In the genomic region with DNA sequence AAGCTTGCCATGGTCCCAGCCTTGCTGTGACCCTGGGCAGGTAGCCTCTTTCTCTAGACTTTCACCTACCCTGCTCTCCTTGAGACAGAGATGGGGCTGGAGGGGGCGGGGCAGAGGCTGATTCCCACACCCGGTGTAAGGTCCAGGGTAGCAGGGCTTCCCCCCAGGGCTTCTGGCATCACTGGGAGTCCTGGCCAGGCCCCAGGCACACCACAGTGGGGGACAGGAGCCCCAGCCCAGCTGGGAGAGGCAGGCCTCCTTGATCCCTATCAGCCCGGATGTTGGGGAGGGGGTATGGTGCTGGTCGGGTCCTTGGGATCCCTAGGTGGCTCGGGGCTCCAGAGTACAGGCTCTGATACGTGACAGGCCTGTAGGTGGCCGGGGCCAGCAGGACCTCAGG, we compare ENCODE assay signal across 13 cellular contexts. TPM values are rescaled to one million over a fixed set of nuclear protein-coding genes. Genes with fewer than 3 reads are reported as not detected.
DNase-seq lines count a peak whose midpoint lies in the region; ATAC-seq and TF ChIP-seq lines count a peak whose summit lies in the region.
"Had no signal": no experiment of that assay in that cellular context is flagged by ENCODE, and none has a peak within 500 bp of the region (broad histone marks: within the 10 kb centered on the region; RNA-seq: fewer than 3 reads in every experiment).

No MANE protein-coding gene starts in this region.

- no peaks in the 10 kb centered on the region for H3K79me2 ChIP-seq in HCT116 (ENCODE audit: insufficient read depth, low read length)

- no peaks in the 10 kb centered on the region for H4K20me1 ChIP-seq in HCT116 (ENCODE audit: insufficient read depth)

- DNase-seq in HCT116 (ENCODE audit: low read depth, low spot score) (no peak), chondrocyte (ENCODE audit: low spot score) (peak; percentile 83), omental fat pad (ENCODE audit: low spot score) (no peak), Ammon's horn (ENCODE audit: low spot score) (no peak)
- DNase-seq in stimulated activated CD4-positive, alpha-beta T cell treated with anti-CD3 and anti-CD28 coated beads, Interleukin-4, amount 100 ng/mL, for 4 hours, result no peak
- DNase-seq: activated T-cell treated with anti-CD3 and anti-CD28 coated beads, Interleukin-2, amount 50 U/mL, for 1 hour; dermis blood vessel endothelial cell; NCI-H446 treated with DMSO at 0.1 percent for 48 hours; nucleus accumbens had no signal

- H3K4me2 ChIP-seq in HCT116 (ENCODE audit: low read length), result peak overlapping the region; percentile 96

- no peak overlapping the region for H3K4me3 Mint-ChIP-seq in chondrocyte (ENCODE audit: unreplicated experiment)
- peak overlapping the region; percentile 85 to 94 (median 88) for H3K4me3 Mint-ChIP-seq in nephron

- no peaks in the 10 kb centered on the region for H3K9me3 Mint-ChIP-seq in chondrocyte (ENCODE audit: low read depth)
- H3K9me3 Mint-ChIP-seq in nephron, result no peaks in the 10 kb centered on the region

- no peaks in the 10 kb centered on the region for H3K36me3 Mint-ChIP-seq in chondrocyte (ENCODE audit: low read depth)
- peaks cover 10% of the 10 kb centered on the region for H3K36me3 Mint-ChIP-seq in nephron (ENCODE audit: low read depth)

- peaks cover 5 to 25% of the 10 kb centered on the region in 2 experiments; a peak in 3 of 4 replicates for H3K4me1 ChIP-seq in HCT116 (ENCODE audit: control insufficient read depth in 1 of 2, insufficient read depth in 2 of 2, low read length in 2 of 2)

- POLR2A ChIA-PET in HCT116 (lab: Charles Lee), result interaction anchor here (0.5 kb wide), 1 partner anchor 592 kb away, joined by 3 read pairs; no protein-coding TSS in a partner anchor

- H3K9me3 ChIP-seq in HCT116 (ENCODE audit: control insufficient read depth in 1 of 2, insufficient read depth in 1 of 2, low read depth in 1 of 2, low read length in 2 of 2), result no peaks in the 10 kb centered on the region

- no peak for ATAC-seq in HCT116
- no peak for ATAC-seq in omental fat pad (ENCODE audit: low FRiP score)
- no peak for ATAC-seq in HG03025 (IDR thresholded peaks at IDR 0.05; ENCODE audit: low FRiP score, unreplicated experiment)

- TF ChIP-seq CTCF in 22Rv1 (IDR thresholded peaks at IDR 0.05) (no peak), HCT116 (IDR thresholded peaks at IDR 0.05 in 2 of 3, conservative IDR thresholded peaks at IDR 0.05 in 1 of 3; ENCODE audit: borderline replicate concordance in 1 of 3, insufficient read depth in 1 of 3, low read depth in 2 of 3, low read length in 2 of 3) (no peak), chondrocyte (IDR thresholded peaks at IDR 0.05) (no peak), nephron (IDR thresholded peaks at IDR 0.05; ENCODE audit: unreplicated experiment in 3 of 3) (no peak), omental fat pad (IDR thresholded peaks at IDR 0.05) (no peak)

- H3K27me3 Mint-ChIP-seq in chondrocyte (ENCODE audit: low read depth) (no peaks in the 10 kb centered on the region), nephron (ENCODE audit: low read depth) (peaks cover 5% of the 10 kb centered on the region)

- RAD21 ChIA-PET in HCT116 (lab: Charles Lee; ENCODE audit: low non-redundant PET in 1 of 2, low total read pairs in 2 of 2, uncharacterized antibody in 2 of 2, unreplicated experiment in 2 of 2), result no interaction called here

- BruUV-seq in HCT116 (replicated peaks; lab: Mats Ljungman, UMichigan), result no TSS peak

- TF ChIP-seq POLR2A in HCT116 (IDR thresholded peaks at IDR 0.05; ENCODE audit: borderline replicate concordance, extremely low read depth, insufficient read depth, insufficient read length), result no peak

- CTCF ChIA-PET in HCT116 (lab: Charles Lee), result interaction anchor here (1.1 to 2.8 kb wide), 3 partner anchors 19 to 230 kb away, joined by 3 to 10 read pairs (median 9); partner anchors contain the start of genes ACY3 and PPP1CA

- H3K4me1 Mint-ChIP-seq in chondrocyte (ENCODE audit: low read depth), result peaks cover 5% of the 10 kb centered on the region
- H3K4me1 Mint-ChIP-seq in nephron, result peaks cover 4% of the 10 kb centered on the region

- 0 out of 2 replicates have a peak overlapping the region, but pooled peaks have one; percentile 93 for H3K27ac ChIP-seq in 22Rv1
- peak overlapping the region; percentile 77; the same call in 1 of the 2 replicates for H3K27ac ChIP-seq in HCT116 (ENCODE audit: low read depth, low read length)

- H3K27me3 ChIP-seq in HCT116 (ENCODE audit: insufficient read depth, low read length), result no peaks in the 10 kb centered on the region

- H3K9me2 ChIP-seq in HCT116 (ENCODE audit: insufficient read depth), result no peaks in the 10 kb centered on the region

- no peak for TF ChIP-seq RAD21 in HCT116 (IDR thresholded peaks at IDR 0.05; ENCODE audit: low read depth)

- H2AFZ ChIP-seq in HCT116 (ENCODE audit: low read depth, low read length, poor library complexity, severe bottlenecking), result no peak overlapping the region

- no peaks in the 10 kb centered on the region for H3K36me3 ChIP-seq in HCT116 (ENCODE audit: control insufficient read depth in 1 of 2, insufficient read depth in 2 of 2, low read length in 2 of 2)

- no peak overlapping the region for H3K9ac ChIP-seq in HCT116 (ENCODE audit: low read length)

- H3K27ac Mint-ChIP-seq in chondrocyte (ENCODE audit: unreplicated experiment), result no peak overlapping the region
- no peak overlapping the region for H3K27ac Mint-ChIP-seq in nephron

- no peak overlapping the region for H3K4me3 ChIP-seq in HCT116 (replicated peaks in 1 of 2; ENCODE audit: low read depth in 1 of 2, low read length in 2 of 2)

- intact Hi-C loops in HCT116 (cut with micrococcal nuclease), result loop anchor here (10.0 kb wide), 1 partner anchor 83 kb away; no protein-coding TSS in a partner anchor

TF ChIP-seq in HCT116, 20 proteins besides CTCF, POLR2A, EP300 and RAD21 (continues in another document):
- TF ChIP-seq ZNF274 (IDR thresholded peaks at IDR 0.05; ENCODE audit: low read depth, low read length) (no peak), EZH2phosphoT487 (IDR thresholded peaks at IDR 0.05; ENCODE audit: borderline replicate concordance) (no peak), YY1 (IDR thresholded peaks at IDR 0.05; ENCODE audit: extremely low read depth, insufficient replicate concordance, low read depth, low read length) (no peak), CBX3 (IDR thresholded peaks at IDR 0.05; ENCODE audit: low read depth) (no peak), FOSL1 (IDR thresholded peaks at IDR 0.05; ENCODE audit: low read depth) (no peak), CEBPB (IDR thresholded peaks at IDR 0.05; ENCODE audit: low read depth) (no peak), JUND (IDR thresholded peaks at IDR 0.05) (no peak), EZH2 (IDR thresholded peaks at IDR 0.05) (no peak), SIN3A (IDR thresholded peaks at IDR 0.05; ENCODE audit: low read depth) (no peak), ZFX (IDR thresholded peaks at IDR 0.05) (no peak), REST (IDR thresholded peaks at IDR 0.05; ENCODE audit: low read depth) (no peak), EGR1 (IDR thresholded peaks at IDR 0.05; ENCODE audit: low read depth) (no peak)
- TF ChIP-seq, protein P1, sequence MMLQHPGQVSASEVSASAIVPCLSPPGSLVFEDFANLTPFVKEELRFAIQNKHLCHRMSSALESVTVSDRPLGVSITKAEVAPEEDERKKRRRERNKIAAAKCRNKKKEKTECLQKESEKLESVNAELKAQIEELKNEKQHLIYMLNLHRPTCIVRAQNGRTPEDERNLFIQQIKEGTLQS (IDR thresholded peaks at IDR 0.05), result no peak

RNA-seq across cellular contexts. Expression of gene NUDT8, which starts 1.7 kb away (rescaled TPM):
- 18.7 TPM for total RNA-seq in HCT116 (2021; ENCODE audit: unreplicated experiment)
- polyA plus RNA-seq in HCT116 (2012), result 18.5 and 19.0 TPM in 2 replicates
- 8.4 to 12.6 TPM (median 11.3 TPM) in 3 replicates for total RNA-seq in chondrocyte
- total RNA-seq in omental fat pad, result 10 to 100 TPM in 2 of 4 donors, 1 to 10 TPM in 2; 5.5 to 15.4 (median 9.7) TPM

RNA-seq across cellular contexts. Expression of gene TBX10, which starts 8.1 kb away (rescaled TPM):
- total RNA-seq in HCT116 (2021; ENCODE audit: unreplicated experiment), result not detected
- polyA plus RNA-seq in HCT116 (2012), result not detected in 2 replicates
- total RNA-seq in chondrocyte, result not detected in 3 replicates
- total RNA-seq in omental fat pad, result not detected
- total RNA-seq: dermis blood vessel endothelial cell, LHCN-M2 had no signal

RNA-seq across cellular contexts. Expression of gene ACY3, which starts 19.1 kb away (rescaled TPM):
- 0.30 TPM for total RNA-seq in HCT116 (2021; ENCODE audit: unreplicated experiment)
- 0.15 and 0.16 TPM in 2 replicates for polyA plus RNA-seq in HCT116 (2012)
- not detected in 3 replicates for total RNA-seq in chondrocyte
- not detected for total RNA-seq in omental fat pad
- total RNA-seq: dermis blood vessel endothelial cell had no signal

RNA-seq across cellular contexts. Expression of gene NDUFV1, which starts 24.7 kb away (rescaled TPM):
- total RNA-seq in HCT116 (2021; ENCODE audit: unreplicated experiment), result 242 TPM
- 232 and 287 TPM in 2 replicates for polyA plus RNA-seq in HCT116 (2012)
- total RNA-seq in chondrocyte, result 119 to 151 TPM (median 121 TPM) in 3 replicates
- total RNA-seq in omental fat pad, result 100 to 1,000 TPM; 143 to 233 (median 165) TPM

RNA-seq across cellular contexts. Expression of gene ALDH3B2, which starts 43.0 kb away (rescaled TPM):
- total RNA-seq in HCT116 (2021; ENCODE audit: unreplicated experiment) (not detected), chondrocyte (not detected in 3 replicates), omental fat pad (not detected)
- polyA plus RNA-seq in HCT116 (2012), result 0.09 and 0.18 TPM in 2 replicates
- total RNA-seq: dermis blood vessel endothelial cell, LHCN-M2 had no signal
